In the genomic region with DNA sequence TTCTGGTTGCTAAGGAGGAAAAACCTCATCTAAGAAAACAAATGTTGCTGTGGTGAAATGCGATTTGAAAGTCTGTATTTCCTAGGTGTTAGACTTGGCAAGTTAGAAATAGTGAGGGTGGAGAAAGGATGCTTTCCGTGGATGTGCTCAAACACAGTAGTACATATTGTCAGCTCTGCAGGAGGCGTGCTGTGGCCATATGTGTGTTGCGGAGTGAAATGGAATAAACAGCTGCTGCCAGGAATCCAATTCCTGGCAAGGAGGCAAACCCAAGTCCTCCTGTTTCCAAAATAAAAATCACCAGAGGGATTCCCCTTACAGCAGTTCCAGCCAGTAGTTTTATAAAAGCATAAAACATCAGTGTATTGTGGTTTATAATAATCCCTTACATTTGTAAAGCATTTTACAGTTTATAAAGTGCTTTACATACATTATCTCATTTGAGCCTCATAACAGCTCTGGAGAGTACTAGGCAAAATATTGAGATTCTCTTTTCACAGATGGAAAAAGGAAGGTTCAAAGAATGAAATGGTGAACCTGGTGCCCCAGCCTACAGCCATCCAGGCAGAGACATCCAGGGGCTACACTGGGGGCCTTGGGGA, we compare ENCODE assay signal across 12 cellular contexts.
DNase-seq lines count a peak whose midpoint lies in the region; ATAC-seq and TF ChIP-seq lines count a peak whose summit lies in the region.
"Had no signal": no experiment of that assay in that cellular context is flagged by ENCODE, and none has a peak within 500 bp of the region (broad histone marks: within the 10 kb centered on the region; RNA-seq: fewer than 3 reads in every experiment).

No MANE protein-coding gene starts in this region.

- H4K8ac ChIP-seq in mesenchymal stem cell (ENCODE audit: low read length) = no peak overlapping the region

- H2BK5ac ChIP-seq in mesenchymal stem cell (ENCODE audit: low read depth, low read length, poor library complexity, severe bottlenecking) = no peak overlapping the region

- no peak overlapping the region for H2BK15ac ChIP-seq in mesenchymal stem cell (ENCODE audit: low read depth, poor library complexity, severe bottlenecking)

- no peak overlapping the region for H2BK12ac ChIP-seq in mesenchymal stem cell (ENCODE audit: low read length in 2 of 2)

- no peak overlapping the region for H3K4me2 ChIP-seq in mesenchymal stem cell (ENCODE audit: low read length, poor library complexity, severe bottlenecking)
- H3K4me2 ChIP-seq: KMS-11 had no signal

- H2BK120ac ChIP-seq in mesenchymal stem cell (ENCODE audit: low read depth, low read length) = no peak overlapping the region

- H3K23ac ChIP-seq in mesenchymal stem cell (ENCODE audit: low read length in 2 of 2) = no peak overlapping the region

- H3K4me1 ChIP-seq in mesenchymal stem cell (ENCODE audit: control insufficient read depth, insufficient read depth, low read depth, low read length) (no peaks in the 10 kb centered on the region), suprapubic skin (peaks cover 15% of the 10 kb centered on the region), adrenal gland (replicated peaks in 1 of 2) (peaks cover 9 to 20% of the 10 kb centered on the region in 2 donors)

- intact Hi-C loops in adrenal gland (cut with DNase I) = no loop called here

- peaks cover 8 to 23% of the 10 kb centered on the region in 2 experiments for H3K27me3 ChIP-seq in mesenchymal stem cell (ENCODE audit: control insufficient read depth in 1 of 2, insufficient read depth in 1 of 2, low read length in 2 of 2)
- H3K27me3 ChIP-seq in suprapubic skin = no peaks in the 10 kb centered on the region
- H3K27me3 ChIP-seq in adrenal gland = no peaks in the 10 kb centered on the region
- H3K27me3 ChIP-seq: tibial nerve had no signal

- WGBS in mesenchymal stem cell = 43% methylated on average over 2 of the region's 4 CpGs
- 11% methylated on average over 4 of the region's 4 CpGs for WGBS in suprapubic skin
- WGBS in adrenal gland, 4 donors = 57 to 64% (median 61%) methylated on average over 4 of the region's 4 CpGs

- TF ChIP-seq EP300 in suprapubic skin (IDR thresholded peaks at IDR 0.05) = no peak

- TF ChIP-seq CTCF in suprapubic skin (IDR thresholded peaks at IDR 0.05) (no peak), adrenal gland (IDR thresholded peaks at IDR 0.05) (no peak)

- ATAC-seq in GM18505 (IDR thresholded peaks at IDR 0.05; ENCODE audit: unreplicated experiment) = no peak
- no peak for ATAC-seq in GM21360 (IDR thresholded peaks at IDR 0.05; ENCODE audit: unreplicated experiment)

- H3K9ac ChIP-seq in mesenchymal stem cell (ENCODE audit: low read length) = peak overlapping the region; percentile 65
- H3K9ac ChIP-seq: KMS-11 had no signal

- H3K14ac ChIP-seq in mesenchymal stem cell (ENCODE audit: low read length in 2 of 2) = no peak overlapping the region

- H3K4me3 ChIP-seq in mesenchymal stem cell (ENCODE audit: insufficient read depth in 1 of 2, low read depth in 1 of 2, low read length in 2 of 2) (peak overlapping the region in 1 of 2 experiments; percentile 54), suprapubic skin (no peak overlapping the region), adrenal gland (no peak overlapping the region)
- H3K4me3 ChIP-seq: tibial nerve had no signal

- peaks cover 6% of the 10 kb centered on the region for H3K9me3 ChIP-seq in mesenchymal stem cell (ENCODE audit: control insufficient read depth, low read length)
- H3K9me3 ChIP-seq in suprapubic skin = no peaks in the 10 kb centered on the region
- H3K9me3 ChIP-seq in adrenal gland (replicated peaks in 1 of 3) = no peaks in the 10 kb centered on the region
- H3K9me3 ChIP-seq: tibial nerve had no signal

- H3K36me3 ChIP-seq in mesenchymal stem cell (ENCODE audit: control insufficient read depth in 1 of 2, insufficient read depth in 2 of 2, low read depth in 1 of 2, low read length in 2 of 2) (no peaks in the 10 kb centered on the region), suprapubic skin (no peaks in the 10 kb centered on the region), adrenal gland (replicated peaks in 1 of 2) (no peaks in the 10 kb centered on the region)
- H3K36me3 ChIP-seq: tibial nerve had no signal

- H4K91ac ChIP-seq in mesenchymal stem cell (ENCODE audit: low read length) = no peak overlapping the region

- H3K18ac ChIP-seq in mesenchymal stem cell (ENCODE audit: low read depth in 1 of 2, low read length in 2 of 2) = no peak overlapping the region

- DNase-seq in NCI-H2107 treated with DMSO at 0.1 percent for 48 hours (lab: John Stamatoyannopoulos, UW; ENCODE audit: unreplicated experiment) (peak; percentile 47), NCI-H2107 (lab: John Stamatoyannopoulos, UW) (no peak), dermis blood vessel endothelial cell (peak; percentile 26), mesenchymal stem cell (peak; percentile 13), suprapubic skin (ENCODE audit: low spot score in 2 of 2) (no peak), adrenal gland (no peak)
- DNase-seq: activated gamma-delta T cell treated with Interleukin-2 at 50 U/mL for 16 hours; stimulated activated CD4-positive, alpha-beta T cell treated with anti-CD3 and anti-CD28 coated beads, Interleukin-4, amount 100 ng/mL, for 1 hour had no signal

- TF ChIP-seq POLR2A in suprapubic skin (IDR thresholded peaks at IDR 0.05) = no peak
- TF ChIP-seq POLR2A in GM18505 (IDR thresholded peaks at IDR 0.05; ENCODE audit: borderline replicate concordance, extremely low read depth, insufficient read depth, insufficient read length) = no peak
- no peak for TF ChIP-seq POLR2A in adrenal gland (IDR thresholded peaks at IDR 0.05)

- no peak overlapping the region for H3K4ac ChIP-seq in mesenchymal stem cell (ENCODE audit: low read depth in 1 of 2, low read length in 2 of 2)

- no peak overlapping the region for H3K27ac ChIP-seq in mesenchymal stem cell (ENCODE audit: low read length, poor library complexity, severe bottlenecking)
- H3K27ac ChIP-seq in suprapubic skin = peak overlapping the region; percentile 33
- H3K27ac ChIP-seq in adrenal gland = no peak overlapping the region
- H3K27ac ChIP-seq: KMS-11 had no signal

- no peaks in the 10 kb centered on the region for H3K79me1 ChIP-seq in mesenchymal stem cell (replicated peaks; ENCODE audit: low read length, poor library complexity, severe bottlenecking)

- H2AK5ac ChIP-seq in mesenchymal stem cell (ENCODE audit: low read length, severe bottlenecking) = no peak overlapping the region

- H2AFZ ChIP-seq in mesenchymal stem cell (ENCODE audit: low read depth, low read length) = no peak overlapping the region

Comparison
In these comparisons a context has a peak if more than half of its experiments do, and no peak if none do; other contexts are left out.
1. DNase-seq: peak in NCI-H2107 treated with DMSO at 0.1 percent for 48 hours (single experiment), dermis blood vessel endothelial cell (single experiment) and mesenchymal stem cell (single experiment); none in NCI-H2107 (single experiment), suprapubic skin (0 of 2) and adrenal gland (0 of 7).